Comparison of ENCODE assay signal across 8 cellular contexts in the genomic region with DNA sequence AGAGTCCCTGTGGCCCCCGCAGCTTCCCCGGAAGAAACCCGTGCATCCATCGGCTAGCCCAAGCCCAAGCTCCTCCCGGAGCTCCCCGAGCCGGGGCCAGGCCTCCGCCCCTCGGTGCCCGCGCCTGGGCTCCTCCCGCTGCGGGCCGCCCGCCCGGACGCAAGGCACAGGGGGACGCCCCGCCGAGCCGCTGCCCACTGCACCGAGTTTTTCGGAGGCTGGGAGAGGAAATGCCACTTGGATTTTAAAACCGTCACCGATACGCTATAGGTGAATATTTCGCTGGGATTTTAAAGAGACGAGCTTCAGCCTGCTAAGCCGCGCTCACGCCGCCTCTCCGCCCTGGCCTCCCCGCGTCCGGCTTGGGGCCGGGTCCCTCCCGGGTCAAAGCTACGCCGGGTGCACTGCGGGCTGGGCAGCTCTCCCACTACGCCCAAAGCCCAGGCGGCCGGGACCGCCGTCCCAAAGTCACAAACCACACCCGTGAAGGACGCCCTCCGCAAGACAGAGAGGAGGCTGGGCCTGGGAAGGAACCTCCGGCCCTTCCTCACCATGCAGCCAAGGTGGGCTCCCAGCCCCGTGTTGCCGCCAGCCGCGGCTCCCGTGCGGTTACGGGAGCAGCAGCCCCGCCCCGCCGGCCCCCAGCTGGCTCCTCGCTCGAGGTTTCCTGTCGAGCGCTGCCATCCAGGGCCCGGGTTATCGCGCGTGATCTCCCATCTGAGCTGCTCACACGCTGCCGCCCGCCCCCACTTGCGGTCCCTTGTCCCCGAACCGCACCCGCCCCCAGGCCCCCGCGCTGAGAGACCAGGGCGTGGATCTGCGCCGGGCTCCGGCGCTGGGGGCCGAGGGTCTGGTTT.
DNase-seq lines count a peak whose midpoint lies in the region; ATAC-seq lines count a peak whose summit lies in the region.

No MANE protein-coding gene starts in this region.

- intact Hi-C loops in activated CD4-positive, alpha-beta memory T cell treated with anti-CD3 and anti-CD28 coated beads for 36 hours (cut with micrococcal nuclease), result loop anchor here (1.0 kb wide), 1 partner anchor 62 kb away; no protein-coding TSS in a partner anchor

- peak overlapping the region; percentile 38 for H3K27ac Mint-ChIP-seq in activated CD4-positive, alpha-beta memory T cell treated with anti-CD3 and anti-CD28 coated beads for 36 hours
- H3K27ac Mint-ChIP-seq in memory B cell, result peak overlapping the region; percentile 55

- CTCF ChIA-PET in activated CD4-positive, alpha-beta memory T cell treated with anti-CD3 and anti-CD28 coated beads for 36 hours (lab: Charles Lee), result interaction anchor here (1.1 to 4.4 kb wide), 13 partner anchors 8 to 100 kb away, joined by 3 to 39 read pairs (median 5); a partner anchor contains a TSS

- H3K27me3 Mint-ChIP-seq in activated CD4-positive, alpha-beta memory T cell treated with anti-CD3 and anti-CD28 coated beads for 36 hours, result no peaks in the 10 kb centered on the region
- H3K27me3 Mint-ChIP-seq in memory B cell, result peaks cover 2% of the 10 kb centered on the region

- POLR2A ChIA-PET in activated CD4-positive, alpha-beta memory T cell treated with anti-CD3 and anti-CD28 coated beads for 36 hours (lab: Charles Lee), result interaction anchor here (0.5 to 7.2 kb wide), 15 partner anchors 11 to 1371 kb away, joined by 3 to 58 read pairs (median 4); a partner anchor contains a TSS

- peak overlapping the region; percentile 78 for H3K4me3 Mint-ChIP-seq in activated CD4-positive, alpha-beta memory T cell treated with anti-CD3 and anti-CD28 coated beads for 36 hours
- H3K4me3 Mint-ChIP-seq in memory B cell, result peak overlapping the region; percentile 87

- H3K36me3 Mint-ChIP-seq in activated CD4-positive, alpha-beta memory T cell treated with anti-CD3 and anti-CD28 coated beads for 36 hours, result peaks cover 11% of the 10 kb centered on the region
- H3K36me3 Mint-ChIP-seq in memory B cell, result no peaks in the 10 kb centered on the region

- H3K9me3 Mint-ChIP-seq in activated CD4-positive, alpha-beta memory T cell treated with anti-CD3 and anti-CD28 coated beads for 36 hours, result no peaks in the 10 kb centered on the region
- no peaks in the 10 kb centered on the region for H3K9me3 Mint-ChIP-seq in memory B cell

- ATAC-seq in HG02885 (IDR thresholded peaks at IDR 0.05; ENCODE audit: poor library complexity, unreplicated experiment) (peak; percentile 61), memory B cell (ENCODE audit: low read depth) (peak; percentile 80)

- DNase-seq in NCI-H2196 (lab: John Stamatoyannopoulos, UW; ENCODE audit: unreplicated experiment), result peak; percentile 36
- DNase-seq in NCI-H2196 treated with DMSO at 0.1 percent for 48 hours (lab: John Stamatoyannopoulos, UW; ENCODE audit: unreplicated experiment), result no peak
- peak; percentile 12 for DNase-seq in NCI-H345 treated with DMSO at 0.1 percent for 48 hours (lab: John Stamatoyannopoulos, UW; ENCODE audit: unreplicated experiment)
- DNase-seq in activated CD4-positive, alpha-beta memory T cell treated with anti-CD3 and anti-CD28 coated beads for 36 hours, result peak; percentile 88
- DNase-seq in effector CD4-positive, alpha-beta T cell, result peak; percentile 78
- peak; percentile 45 to 59 for DNase-seq in memory B cell (ENCODE audit: low spot score in 2 of 2)
- DNase-seq in stimulated activated CD8-positive, alpha-beta memory T cell treated with anti-CD3 and anti-CD28 coated beads, Interleukin-12 subunit alpha, Interleukin-12 subunit beta, amount 100 ng/mL, for 4 hours (ENCODE audit: low read depth), result peak; percentile 67

- H3K4me1 Mint-ChIP-seq in activated CD4-positive, alpha-beta memory T cell treated with anti-CD3 and anti-CD28 coated beads for 36 hours (ENCODE audit: low read depth), result peaks cover 64% of the 10 kb centered on the region
- H3K4me1 Mint-ChIP-seq in memory B cell, result peaks cover 16% of the 10 kb centered on the region
